In the genomic region with DNA sequence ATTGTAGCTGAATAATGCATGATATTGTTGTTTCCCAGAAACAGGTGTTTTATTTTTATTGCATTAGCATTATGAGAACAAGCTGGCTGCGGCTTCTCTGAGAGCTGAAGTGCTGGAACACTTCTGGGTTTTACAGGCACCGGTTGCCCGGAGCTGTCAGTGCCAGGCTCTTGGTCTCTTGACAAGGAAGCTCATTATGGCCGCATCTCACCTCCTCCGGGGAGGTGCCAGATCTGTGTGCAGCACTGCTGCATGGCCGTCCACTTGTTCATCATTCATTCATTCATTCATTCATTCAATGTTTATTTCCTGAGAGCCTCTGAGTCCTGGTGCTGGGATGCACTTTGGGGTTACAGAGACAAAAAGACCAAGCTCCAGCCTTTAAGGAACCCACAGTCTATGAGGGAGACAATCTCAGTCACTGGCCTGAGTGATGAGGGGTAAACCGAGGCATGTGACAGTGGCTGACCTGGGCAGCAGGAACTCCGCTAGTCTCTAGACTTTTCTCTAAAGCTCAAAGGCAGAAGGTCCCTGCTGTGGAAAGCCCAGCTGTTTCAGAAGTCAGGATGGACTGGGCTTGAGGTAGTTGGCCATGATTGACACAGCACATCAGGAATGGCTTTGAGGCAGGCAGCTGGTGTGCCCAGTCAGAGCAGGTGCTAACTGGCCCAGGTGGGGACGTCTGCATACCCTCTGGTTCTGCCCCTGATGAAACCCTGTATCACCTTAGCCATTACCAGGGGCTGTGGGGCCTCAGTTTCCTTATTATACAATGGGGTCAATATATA, we compare ENCODE assay signal across 20 cellular contexts.
"Had no signal": no experiment of that assay in that cellular context is flagged by ENCODE, and none has a peak within 500 bp of the region (broad histone marks: within the 10 kb centered on the region; RNA-seq: fewer than 3 reads in every experiment).

No MANE protein-coding gene starts in this region.

- H3K36me3 ChIP-seq: brain microvascular endothelial cell had no signal

- H3K4me3 ChIP-seq: tibial artery had no signal

- H3K27ac ChIP-seq: brain microvascular endothelial cell, tibial artery had no signal

- ATAC-seq: activated naive CD4-positive, alpha-beta T cell treated with anti-CD3 and anti-CD28 coated beads, Interleukin-2, amount 50 U/mL, for 72 hours; left ventricle myocardium superior had no signal

- H3K4me3 Mint-ChIP-seq: activated B cell treated with CpG ODN at 0.5 μM for 24 hours; activated T-helper 1 cell treated with anti-CD3 and anti-CD28 coated beads, Interleukin-12 subunit alpha, Interleukin-12 subunit beta, Interleukin-2, Interleukin-4 antibody, amounts not matched to agents 30 ng/mL and 10 ng/mL and 1 ng/mL, durations not matched to agents 14 hours and 24 hours and 36 hours; nephron progenitor cell; T-helper 1 cell treated with Interleukin-12 subunit alpha and Interleukin-12 subunit beta and Interleukin-4 antibody, amounts not matched to agents 30 μg/mL and 1 μg/mL, for 36 hours had no signal

- H3K9me3 Mint-ChIP-seq: activated B cell treated with CpG ODN at 0.5 μM for 24 hours; activated naive CD4-positive, alpha-beta T cell treated with anti-CD3 and anti-CD28 coated beads, Interleukin-2, amount 50 U/mL, for 72 hours; activated T-helper 1 cell treated with anti-CD3 and anti-CD28 coated beads, Interleukin-12 subunit alpha, Interleukin-12 subunit beta, Interleukin-2, Interleukin-4 antibody, amounts not matched to agents 30 ng/mL and 10 ng/mL and 1 ng/mL, durations not matched to agents 14 hours and 24 hours and 36 hours; nephron progenitor cell; T-helper 1 cell treated with Interleukin-12 subunit alpha and Interleukin-12 subunit beta and Interleukin-4 antibody, amounts not matched to agents 30 μg/mL and 1 μg/mL, for 36 hours had no signal

- H3K27me3 ChIP-seq: brain microvascular endothelial cell, tibial artery had no signal

- DNase-seq: activated B cell treated with CpG ODN at 0.5 μM for 24 hours; activated CD4-positive, alpha-beta T cell treated with anti-CD3 and anti-CD28 coated beads for 4 hours; activated CD4-positive, alpha-beta T cell treated with anti-CD3 and anti-CD28 coated beads, Interleukin-2, amount 50 U/mL, for 48 hours; brain microvascular endothelial cell; central memory CD4-positive, alpha-beta T cell; dermis blood vessel endothelial cell; effector CD8-positive, alpha-beta T cell; foreskin melanocyte; glutamatergic neuron; hippocampal formation; left ventricle myocardium superior; mammary epithelial cell; nephron progenitor cell; occipital lobe; stimulated activated CD4-positive, alpha-beta T cell treated with anti-CD3 and anti-CD28 coated beads, Interleukin-4, amount 100 ng/mL, for 1 hour; stimulated activated naive CD4-positive, alpha-beta T cell treated with Interleukin-2 at 50 U/mL for 16 hours; tibial artery had no signal

- H3K4me1 Mint-ChIP-seq: activated B cell treated with CpG ODN at 0.5 μM for 24 hours had no signal

- H3K9me3 ChIP-seq: tibial artery had no signal

- H3K27ac Mint-ChIP-seq: activated B cell treated with CpG ODN at 0.5 μM for 24 hours; activated naive CD4-positive, alpha-beta T cell treated with anti-CD3 and anti-CD28 coated beads, Interleukin-2, amount 50 U/mL, for 72 hours; activated T-helper 1 cell treated with anti-CD3 and anti-CD28 coated beads, Interleukin-12 subunit alpha, Interleukin-12 subunit beta, Interleukin-2, Interleukin-4 antibody, amounts not matched to agents 30 ng/mL and 10 ng/mL and 1 ng/mL, durations not matched to agents 14 hours and 24 hours and 36 hours; nephron progenitor cell; T-helper 1 cell treated with Interleukin-12 subunit alpha and Interleukin-12 subunit beta and Interleukin-4 antibody, amounts not matched to agents 30 μg/mL and 1 μg/mL, for 36 hours had no signal

- H3K36me3 Mint-ChIP-seq: activated naive CD4-positive, alpha-beta T cell treated with anti-CD3 and anti-CD28 coated beads, Interleukin-2, amount 50 U/mL, for 72 hours had no signal
